In genomic region chr2:231530099-231531085, GRCh38 we compare ENCODE assay signal across 8 cellular contexts. TPM values are rescaled to one million over a fixed set of nuclear protein-coding genes. Genes with fewer than 3 reads are reported as not detected.
A peak's percentile ranks its signal among the peaks of the same experiment; 100 is the strongest.
DNase-seq lines count a peak whose midpoint lies in the region; ATAC-seq and TF ChIP-seq lines count a peak whose summit lies in the region.

Gene NMUR1, minus strand, starts transcription at chr2:231530445. Its CDS starts 84 bp downstream, at chr2:231530361.

- peak within 1 kb of the TSS; percentile 71 for H3K4me3 Mint-ChIP-seq in T-helper 2 cell treated with Interferon-gamma antibody and Interleukin-4, amounts not matched to agents 5 μg/mL and 100 μg/mL, for 36 hours

- ATAC-seq in HG02885 (IDR thresholded peaks at IDR 0.05; ENCODE audit: poor library complexity, unreplicated experiment) (peak; percentile 65), body of pancreas (peak; percentile 86)

- 17 to 44% methylated on average over 25 to 75 of the region's 87 CpGs for WGBS in body of pancreas, 2 donors

- DNase-seq in Daoy (ENCODE audit: low read depth) (peak; percentile 57), body of pancreas (peak; percentile 60 to 81 (median 70)), kidney epithelial cell (ENCODE audit: low read depth) (no peak), SHP77 treated with DMSO at 0.1 percent for 48 hours (lab: John Stamatoyannopoulos, UW) (no peak), DMS153 (lab: John Stamatoyannopoulos, UW) (no peak)
- peak; percentile 77 for DNase-seq in T-helper 2 cell treated with Interferon-gamma antibody and Interleukin-4, amounts not matched to agents 5 μg/mL and 100 μg/mL, for 36 hours (ENCODE audit: low spot score)
- DNase-seq in stimulated activated CD4-positive, alpha-beta T cell treated with anti-CD3 and anti-CD28 coated beads, Interleukin-2, amount 100 ng/mL, for 48 hours: peak; percentile 67 to 77

- peaks cover 18% of the 10 kb centered on the region for H3K27me3 Mint-ChIP-seq in T-helper 2 cell treated with Interferon-gamma antibody and Interleukin-4, amounts not matched to agents 5 μg/mL and 100 μg/mL, for 36 hours (ENCODE audit: low read depth)

- TF ChIP-seq POLR2A in body of pancreas (IDR thresholded peaks at IDR 0.05): no peak

- peak within 1 kb of the TSS; percentile 18 to 39 for H3K4me3 ChIP-seq in body of pancreas
- no peak within 1 kb of the TSS for H3K4me3 ChIP-seq in kidney epithelial cell (ENCODE audit: low read depth, low read length)

- peaks cover 45% of the 10 kb centered on the region for H3K4me1 Mint-ChIP-seq in T-helper 2 cell treated with Interferon-gamma antibody and Interleukin-4, amounts not matched to agents 5 μg/mL and 100 μg/mL, for 36 hours (ENCODE audit: low read depth)

- TF ChIP-seq CTCF in body of pancreas (IDR thresholded peaks at IDR 0.05) (peak; percentile 41 to 88 (median 77)), kidney epithelial cell (IDR thresholded peaks at IDR 0.05; ENCODE audit: insufficient read depth, low read length, poor library complexity, severe bottlenecking) (peak; percentile 46)

- no peaks in the 10 kb centered on the region for H3K9me3 Mint-ChIP-seq in T-helper 2 cell treated with Interferon-gamma antibody and Interleukin-4, amounts not matched to agents 5 μg/mL and 100 μg/mL, for 36 hours

- H3K36me3 Mint-ChIP-seq in T-helper 2 cell treated with Interferon-gamma antibody and Interleukin-4, amounts not matched to agents 5 μg/mL and 100 μg/mL, for 36 hours (ENCODE audit: low read depth): peaks cover 20% of the 10 kb centered on the region

- H3K27ac Mint-ChIP-seq in T-helper 2 cell treated with Interferon-gamma antibody and Interleukin-4, amounts not matched to agents 5 μg/mL and 100 μg/mL, for 36 hours: peak within 1 kb of the TSS; percentile 84

- no peaks in the 10 kb centered on the region for H3K27me3 ChIP-seq in body of pancreas
- peaks cover 38% of the 10 kb centered on the region for H3K27me3 ChIP-seq in kidney epithelial cell (ENCODE audit: control insufficient read depth, insufficient read depth, low read length)

- no peak within 1 kb of the TSS for H3K27ac ChIP-seq in body of pancreas

- H3K4me1 ChIP-seq in body of pancreas: peaks cover 26% of the 10 kb centered on the region

- no peaks in the 10 kb centered on the region for H3K9me3 ChIP-seq in body of pancreas

- intact Hi-C loops in body of pancreas (cut with DNase I): no loop called here

- no peaks in the 10 kb centered on the region for H3K36me3 ChIP-seq in body of pancreas (replicated peaks in 1 of 2; ENCODE audit: insufficient read depth in 1 of 2, low read depth in 2 of 2)
- H3K36me3 ChIP-seq in kidney epithelial cell (ENCODE audit: control insufficient read depth, insufficient read depth, low read length): no peaks in the 10 kb centered on the region

RNA-seq across cellular contexts. Expression of gene NMUR1, which starts in this region (rescaled TPM):
- 0.09 TPM in 1 of 2 replicates, not detected in the other for total RNA-seq in Daoy (2014; rRNA removed; shearing (Covaris generic))
- total RNA-seq in body of pancreas: 1 to 10 TPM; 2.3 to 6.3 TPM
- total RNA-seq in kidney epithelial cell: not detected in 2 replicates

Comparison
In these comparisons a context has a peak if more than half of its experiments do, and no peak if none do; other contexts are left out.
1. Peak in DNase-seq in Daoy; RNA of the gene not detected or under 1 TPM.
2. DNase-seq: peak in T-helper 2 cell treated with Interferon-gamma antibody and Interleukin-4, amounts not matched to agents 5 μg/mL and 100 μg/mL, for 36 hours (single experiment), body of pancreas (4 of 4) and stimulated activated CD4-positive, alpha-beta T cell treated with anti-CD3 and anti-CD28 coated beads, Interleukin-2, amount 100 ng/mL, for 48 hours (2 of 2); none in kidney epithelial cell (single experiment), SHP77 treated with DMSO at 0.1 percent for 48 hours (single experiment) and DMS153 (single experiment).